21 cellular contexts compared by ENCODE assay signal in the genomic region with DNA sequence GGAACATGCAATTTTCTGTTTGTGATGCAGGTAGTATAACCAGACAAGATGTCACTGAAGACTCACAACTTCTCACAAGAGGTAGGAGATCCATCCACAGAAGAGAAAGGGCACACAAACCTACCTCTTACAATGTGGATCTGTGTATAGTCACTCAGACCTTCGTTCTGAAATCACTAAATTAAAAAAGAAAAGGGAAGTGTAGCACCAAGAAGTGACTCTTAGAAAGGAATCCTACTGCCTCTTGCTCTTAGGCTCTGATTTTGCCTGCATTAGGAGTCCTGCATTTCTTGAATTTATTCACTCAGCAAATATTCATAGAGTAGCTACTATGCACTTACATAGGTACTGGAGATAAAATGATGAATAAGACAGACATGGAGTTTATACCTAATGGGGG.
DNase-seq lines count a peak whose midpoint lies in the region; ATAC-seq, FAIRE-seq and TF ChIP-seq lines count a peak whose summit lies in the region.
"Had no signal": no experiment of that assay in that cellular context is flagged by ENCODE, and none has a peak within 500 bp of the region (broad histone marks: within the 10 kb centered on the region; RNA-seq: fewer than 3 reads in every experiment).

No MANE protein-coding gene starts in this region.

- BruUV-seq in Calu3 (replicated peaks; lab: Mats Ljungman, UMichigan), result no TSS peak

- POLR2A ChIA-PET in activated B cell treated with CpG ODN at 0.5 μM for 24 hours (lab: Charles Lee), result interaction anchor here (1.0 kb wide), 1 partner anchor 11 kb away, joined by 6 read pairs; no protein-coding TSS in a partner anchor

- DNase-seq in Calu3 (no peak), MM.1S (no peak), activated B cell treated with CpG ODN at 0.5 μM for 24 hours (no peak), keratinocyte (ENCODE audit: low read depth, low spot score) (no peak), inferior parietal cortex (ENCODE audit: extremely low spot score) (no peak), kidney glomerular epithelial cell (lab: John Stamatoyannopoulos, UW) (no peak), 8988T (no peak)
- DNase-seq in activated naive CD4-positive, alpha-beta T cell (lab: John Stamatoyannopoulos, UW), result no peak
- DNase-seq: CD4-positive, CD25-positive, alpha-beta regulatory T cell; DMS 273 treated with DMSO at 0.1 percent for 48 hours; DMS79 treated with DMSO at 0.1 percent for 48 hours; H9; KG1; MV-4-11; NCI-H187; NCI-H446 treated with DMSO at 0.1 percent for 48 hours; NCI-H526 treated with DMSO at 0.1 percent for 48 hours had no signal

- H3K4me3 ChIP-seq in MM.1S (ENCODE audit: low read length), result no peak overlapping the region
- H3K4me3 ChIP-seq in keratinocyte (ENCODE audit: control insufficient read depth in 2 of 3, extremely low read depth in 1 of 3, insufficient read depth in 2 of 3, low read depth in 1 of 3, low read length in 3 of 3), result no peak overlapping the region
- H3K4me3 ChIP-seq: GM23248, SJSA1 had no signal

- no peaks in the 10 kb centered on the region for H3K9me1 ChIP-seq in keratinocyte (ENCODE audit: control insufficient read depth, extremely low read depth, insufficient read depth, low read length)

- H3K9me3 Mint-ChIP-seq in Calu3 (ENCODE audit: low read depth, unreplicated experiment) (no peaks in the 10 kb centered on the region), activated B cell treated with CpG ODN at 0.5 μM for 24 hours (no peaks in the 10 kb centered on the region)
- H3K9me3 Mint-ChIP-seq: H9 had no signal

- H4K20me1 ChIP-seq in MM.1S (ENCODE audit: insufficient read depth, low read length) (no peaks in the 10 kb centered on the region), keratinocyte (ENCODE audit: control insufficient read depth, extremely low read depth, insufficient read depth, low read length) (no peaks in the 10 kb centered on the region)

- H3K4me3 Mint-ChIP-seq in Calu3 (ENCODE audit: low read depth, unreplicated experiment) (no peak overlapping the region), activated B cell treated with CpG ODN at 0.5 μM for 24 hours (no peak overlapping the region)
- H3K4me3 Mint-ChIP-seq: CD4-positive, CD25-positive, alpha-beta regulatory T cell; H9 had no signal

- CTCF ChIA-PET in Calu3 (lab: Charles Lee), result interaction anchor here (0.5 to 0.7 kb wide), 2 partner anchors 525 to 1741 kb away, joined by 3 read pairs; no protein-coding TSS in a partner anchor
- CTCF ChIA-PET in activated B cell treated with CpG ODN at 0.5 μM for 24 hours (lab: Charles Lee), result interaction anchor here (1.0 kb wide), 1 partner anchor 69 kb away, joined by 4 read pairs; no protein-coding TSS in a partner anchor

- H3K9me3 ChIP-seq in MM.1S (replicated peaks; ENCODE audit: insufficient read depth, low read length) (no peaks in the 10 kb centered on the region), keratinocyte (ENCODE audit: control insufficient read depth, low read depth, low read length) (no peaks in the 10 kb centered on the region)
- H3K9me3 ChIP-seq: SJSA1 had no signal

- H3K27me3 ChIP-seq in MM.1S (replicated peaks; ENCODE audit: insufficient read depth, low read length) (no peaks in the 10 kb centered on the region), keratinocyte (ENCODE audit: control insufficient read depth, extremely low read depth, insufficient read depth, low read length) (no peaks in the 10 kb centered on the region)

- H3K4me1 Mint-ChIP-seq in Calu3 (ENCODE audit: low read depth, unreplicated experiment), result peaks cover 29% of the 10 kb centered on the region
- H3K4me1 Mint-ChIP-seq in activated B cell treated with CpG ODN at 0.5 μM for 24 hours, result peaks cover 60% of the 10 kb centered on the region
- H3K4me1 Mint-ChIP-seq: CD4-positive, CD25-positive, alpha-beta regulatory T cell had no signal

- intact Hi-C loops in Calu3 (cut with micrococcal nuclease; ENCODE audit: unreplicated experiment) (no loop called here), activated B cell treated with CpG ODN at 0.5 μM for 24 hours (cut with micrococcal nuclease) (loop anchor here (2.0 kb wide), 1 partner anchor 14 kb away; no protein-coding TSS in a partner anchor)

- H3K9me2 ChIP-seq in MM.1S (replicated peaks; ENCODE audit: insufficient read depth, low read length), result no peaks in the 10 kb centered on the region

- H3K4me2 ChIP-seq in MM.1S (ENCODE audit: low read depth, low read length) (peak overlapping the region; percentile 55), keratinocyte (ENCODE audit: control insufficient read depth, extremely low read depth, insufficient read depth, low read depth, low read length) (peak overlapping the region; percentile 9)

- ATAC-seq in activated B cell treated with CpG ODN at 0.5 μM for 24 hours (ENCODE audit: low read depth), result no peak

- peaks cover 22% of the 10 kb centered on the region for H3K4me1 ChIP-seq in MM.1S (ENCODE audit: low read length)
- peaks cover 5% of the 10 kb centered on the region for H3K4me1 ChIP-seq in keratinocyte (ENCODE audit: control insufficient read depth, extremely low read depth, insufficient read depth, low read length)
- H3K4me1 ChIP-seq: SJSA1 had no signal

- TF ChIP-seq CTCF in Calu3 (IDR thresholded peaks at IDR 0.05; ENCODE audit: unreplicated experiment), result no peak
- TF ChIP-seq CTCF in MM.1S (IDR thresholded peaks at IDR 0.05; ENCODE audit: low read length), result no peak
- no peak for TF ChIP-seq CTCF in activated B cell treated with CpG ODN at 0.5 μM for 24 hours (IDR thresholded peaks at IDR 0.05)
- TF ChIP-seq CTCF in keratinocyte (optimal IDR thresholded peaks at IDR 0.05 in 1 of 3, IDR thresholded peaks at IDR 0.05 in 1 of 3, conservative IDR thresholded peaks at IDR 0.05 in 1 of 3; ENCODE audit: extremely low read depth in 1 of 3, insufficient read depth in 2 of 3, low read length in 3 of 3), result no peak

- dilution Hi-C loops in keratinocyte (cut with MboI; ENCODE audit: extremely low pct_ligation_motif_present, low sequenced_read_pairs), result no loop called here

- H3K36me3 ChIP-seq in MM.1S (replicated peaks; ENCODE audit: insufficient read depth, low read length) (no peaks in the 10 kb centered on the region), keratinocyte (ENCODE audit: control insufficient read depth in 2 of 2, extremely low read depth in 1 of 2, insufficient read depth in 2 of 2, low read length in 2 of 2) (no peaks in the 10 kb centered on the region)
- H3K36me3 ChIP-seq: SJSA1 had no signal

- no peak for FAIRE-seq in keratinocyte (lab: Jason Lieb, UNC)
- FAIRE-seq: HTR-8/SVneo, RCC 7860 had no signal

- H2AFZ ChIP-seq in MM.1S (ENCODE audit: low read length) (peak overlapping the region; percentile 26; the same call in 1 of the 2 replicates), keratinocyte (ENCODE audit: control insufficient read depth, low read length) (no peak overlapping the region)
- H2AFZ ChIP-seq: GM23248 had no signal

- H3F3A ChIP-seq in MM.1S (ENCODE audit: insufficient read depth, low read length), result peaks cover 10% of the 10 kb centered on the region; the same call in 1 of the 2 replicates

- peak overlapping the region; percentile 8 for H3K27ac Mint-ChIP-seq in Calu3 (ENCODE audit: unreplicated experiment)
- peak overlapping the region; percentile 65 for H3K27ac Mint-ChIP-seq in activated B cell treated with CpG ODN at 0.5 μM for 24 hours
- H3K27ac Mint-ChIP-seq: CD4-positive, CD25-positive, alpha-beta regulatory T cell had no signal

- H3K79me2 ChIP-seq in MM.1S (ENCODE audit: low read length), result no peaks in the 10 kb centered on the region
- H3K79me2 ChIP-seq in keratinocyte (ENCODE audit: control insufficient read depth, insufficient read depth, low read length), result no peaks in the 10 kb centered on the region

- H3K27me3 Mint-ChIP-seq in Calu3 (ENCODE audit: unreplicated experiment) (no peaks in the 10 kb centered on the region), activated B cell treated with CpG ODN at 0.5 μM for 24 hours (no peaks in the 10 kb centered on the region)
- H3K27me3 Mint-ChIP-seq: CD4-positive, CD25-positive, alpha-beta regulatory T cell had no signal

- H3K9ac ChIP-seq in MM.1S (ENCODE audit: low read length), result no peak overlapping the region
- no peak overlapping the region for H3K9ac ChIP-seq in keratinocyte (ENCODE audit: control insufficient read depth, extremely low read depth, insufficient read depth, low read length)
- H3K9ac ChIP-seq: GM23248 had no signal

- H3K27ac ChIP-seq in MM.1S (ENCODE audit: low read length), result peak overlapping the region; percentile 57; the same call in 1 of the 2 replicates
- no peak overlapping the region for H3K27ac ChIP-seq in keratinocyte (ENCODE audit: control insufficient read depth, insufficient read depth, low read length)
- H3K27ac ChIP-seq: GM23248, SJSA1 had no signal

- H3K36me3 Mint-ChIP-seq in Calu3 (ENCODE audit: insufficient read depth, unreplicated experiment), result peaks cover 5% of the 10 kb centered on the region
- no peaks in the 10 kb centered on the region for H3K36me3 Mint-ChIP-seq in activated B cell treated with CpG ODN at 0.5 μM for 24 hours (ENCODE audit: low read depth)
- H3K36me3 Mint-ChIP-seq: CD4-positive, CD25-positive, alpha-beta regulatory T cell had no signal
